ENCODE assay signal across 11 cellular contexts in the genomic region with DNA sequence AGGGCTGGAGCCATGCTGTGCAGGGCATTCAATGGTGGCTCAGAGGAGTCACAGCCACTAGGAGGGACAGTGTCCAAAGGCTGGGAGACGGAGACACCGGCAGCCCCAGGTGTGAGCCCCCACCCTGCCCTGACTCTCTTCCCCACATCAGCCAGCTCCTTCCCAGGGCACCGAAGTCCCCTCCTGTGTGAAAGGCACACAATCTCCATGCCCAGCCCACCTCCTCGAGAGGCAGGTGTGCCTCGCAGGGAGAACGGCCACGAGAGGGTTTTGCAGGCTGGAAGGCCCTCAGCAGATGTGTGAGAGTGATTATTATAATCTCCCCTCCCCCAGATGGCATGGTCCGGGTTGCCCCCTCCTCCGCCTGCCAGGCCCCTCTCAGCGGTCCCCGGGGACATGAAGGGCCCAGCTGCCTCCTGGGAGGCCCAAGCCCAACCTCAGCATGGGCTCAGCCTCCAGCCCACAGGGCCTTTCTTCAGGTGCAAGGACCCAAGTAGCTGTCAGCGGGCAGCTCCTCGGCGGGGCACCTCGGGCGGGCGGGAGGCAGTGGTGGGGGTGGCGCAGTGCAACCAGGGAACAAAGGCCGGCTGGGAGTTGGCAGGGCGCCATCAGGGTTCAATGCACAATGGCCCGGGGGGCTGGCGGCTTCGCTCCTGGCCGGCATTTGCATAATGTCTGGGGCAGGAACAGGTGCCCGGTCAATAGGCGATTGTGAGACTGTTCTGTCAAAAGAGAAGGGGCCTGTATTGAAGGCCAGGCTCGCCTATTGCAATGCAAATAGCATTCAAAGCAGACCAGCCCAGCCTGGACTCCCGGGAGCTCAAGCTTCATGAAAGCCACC.
DNase-seq lines count a peak whose midpoint lies in the region; ATAC-seq lines count a peak whose summit lies in the region.
"Had no signal": no experiment of that assay in that cellular context is flagged by ENCODE, and none has a peak within 500 bp of the region (broad histone marks: within the 10 kb centered on the region; RNA-seq: fewer than 3 reads in every experiment).

No MANE protein-coding gene starts in this region.

- H3K36me3 Mint-ChIP-seq in activated naive CD8-positive, alpha-beta T cell treated with anti-CD3 and anti-CD28 coated beads, Interleukin-2, amount 50 U/mL, for 24 hours (ENCODE audit: low read depth): no peaks in the 10 kb centered on the region
- H3K36me3 Mint-ChIP-seq in activated T-cell treated with anti-CD3 and anti-CD28 coated beads, Interleukin-2, amount 50 U/mL, for 4 hours (ENCODE audit: insufficient read depth): no peaks in the 10 kb centered on the region
- H3K36me3 Mint-ChIP-seq: CD8-positive, alpha-beta memory T cell had no signal

- H3K4me3 Mint-ChIP-seq in activated naive CD8-positive, alpha-beta T cell treated with anti-CD3 and anti-CD28 coated beads, Interleukin-2, amount 50 U/mL, for 24 hours: no peak overlapping the region
- no peak overlapping the region for H3K4me3 Mint-ChIP-seq in activated T-cell treated with anti-CD3 and anti-CD28 coated beads, Interleukin-2, amount 50 U/mL, for 4 hours

- no peaks in the 10 kb centered on the region for H3K4me1 Mint-ChIP-seq in activated naive CD8-positive, alpha-beta T cell treated with anti-CD3 and anti-CD28 coated beads, Interleukin-2, amount 50 U/mL, for 24 hours
- H3K4me1 Mint-ChIP-seq in activated T-cell treated with anti-CD3 and anti-CD28 coated beads, Interleukin-2, amount 50 U/mL, for 4 hours (ENCODE audit: low read depth): no peaks in the 10 kb centered on the region
- H3K4me1 Mint-ChIP-seq: CD8-positive, alpha-beta memory T cell had no signal

- no peak overlapping the region for H3K27ac Mint-ChIP-seq in activated naive CD8-positive, alpha-beta T cell treated with anti-CD3 and anti-CD28 coated beads, Interleukin-2, amount 50 U/mL, for 24 hours

- H3K9me3 Mint-ChIP-seq in activated naive CD8-positive, alpha-beta T cell treated with anti-CD3 and anti-CD28 coated beads, Interleukin-2, amount 50 U/mL, for 24 hours: no peaks in the 10 kb centered on the region
- no peaks in the 10 kb centered on the region for H3K9me3 Mint-ChIP-seq in activated T-cell treated with anti-CD3 and anti-CD28 coated beads, Interleukin-2, amount 50 U/mL, for 4 hours
- H3K9me3 Mint-ChIP-seq: CD8-positive, alpha-beta memory T cell had no signal

- H3K27me3 Mint-ChIP-seq in activated naive CD8-positive, alpha-beta T cell treated with anti-CD3 and anti-CD28 coated beads, Interleukin-2, amount 50 U/mL, for 24 hours: no peaks in the 10 kb centered on the region
- H3K27me3 Mint-ChIP-seq in activated T-cell treated with anti-CD3 and anti-CD28 coated beads, Interleukin-2, amount 50 U/mL, for 4 hours (ENCODE audit: low read depth): no peaks in the 10 kb centered on the region

- peak; percentile 81 for DNase-seq in NCI-H510A (lab: John Stamatoyannopoulos, UW)
- DNase-seq in ecto neural progenitor cell (ENCODE audit: low spot score): peak; percentile 79
- peak; percentile 61 to 99 (median 94) for DNase-seq in nucleus accumbens (lab: John Stamatoyannopoulos, UW)
- no peak for DNase-seq in activated naive CD8-positive, alpha-beta T cell treated with anti-CD3 and anti-CD28 coated beads, Interleukin-2, amount 50 U/mL, for 24 hours
- no peak for DNase-seq in activated T-cell treated with anti-CD3 and anti-CD28 coated beads, Interleukin-2, amount 50 U/mL, for 4 hours
- DNase-seq: activated CD4-positive, alpha-beta T cell treated with anti-CD3 and anti-CD28 coated beads, Interleukin-2, amount 50 U/mL, for 4 hours; CD8-positive, alpha-beta memory T cell; uterus had no signal

- ATAC-seq in GM18867 (IDR thresholded peaks at IDR 0.05; ENCODE audit: unreplicated experiment) (peak; percentile 44), HG02981 (IDR thresholded peaks at IDR 0.05; ENCODE audit: unreplicated experiment) (no peak), GM21717 (IDR thresholded peaks at IDR 0.05; ENCODE audit: unreplicated experiment) (no peak)
- ATAC-seq in activated naive CD8-positive, alpha-beta T cell treated with anti-CD3 and anti-CD28 coated beads, Interleukin-2, amount 50 U/mL, for 24 hours: no peak
- no peak for ATAC-seq in activated T-cell treated with anti-CD3 and anti-CD28 coated beads, Interleukin-2, amount 50 U/mL, for 4 hours

Comparison
In these comparisons a context has a peak if more than half of its experiments do, and no peak if none do; other contexts are left out.
1. DNase-seq: peak in NCI-H510A (single experiment), ecto neural progenitor cell (single experiment) and nucleus accumbens (56 of 56); none in activated naive CD8-positive, alpha-beta T cell treated with anti-CD3 and anti-CD28 coated beads, Interleukin-2, amount 50 U/mL, for 24 hours (single experiment) and activated T-cell treated with anti-CD3 and anti-CD28 coated beads, Interleukin-2, amount 50 U/mL, for 4 hours (single experiment).